ENCODE assay signal across 8 cellular contexts in the genomic region with DNA sequence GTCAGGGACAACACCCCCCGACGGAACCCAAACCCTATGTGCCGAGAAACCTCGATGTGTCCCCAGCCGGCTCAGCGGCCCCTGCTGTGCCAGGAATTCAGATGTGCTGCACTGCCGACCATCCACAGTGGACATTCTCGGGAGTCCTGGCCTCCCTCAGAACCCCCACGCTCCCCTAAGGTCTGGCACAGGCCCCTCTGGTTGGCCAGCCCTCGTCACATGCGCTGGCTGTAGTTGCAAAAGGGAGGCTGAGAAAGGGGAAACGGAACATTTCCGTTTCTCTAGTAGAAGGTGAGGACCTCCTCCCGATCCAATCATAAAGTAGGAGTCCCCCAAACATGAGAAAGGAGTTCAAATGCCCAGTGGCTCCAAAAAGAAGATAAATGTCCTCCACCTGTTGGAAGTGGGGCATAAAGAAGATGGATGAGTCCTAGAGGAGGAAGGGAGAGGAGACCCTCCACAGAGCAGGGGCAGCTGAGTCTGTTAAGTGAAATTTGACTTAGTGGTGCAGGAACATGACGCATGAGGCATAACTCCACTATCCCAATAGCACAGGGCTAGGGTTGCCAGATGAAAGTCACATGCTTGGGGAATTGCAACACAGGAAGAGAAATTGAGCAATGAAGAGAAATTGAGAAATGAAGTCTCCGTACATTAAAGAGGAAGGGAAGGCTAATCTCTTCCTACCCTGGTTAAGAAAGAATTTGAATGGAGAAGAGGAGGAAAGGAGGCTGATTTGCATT. TPM values are rescaled to one million over a fixed set of nuclear protein-coding genes. Genes with fewer than 3 reads are reported as not detected.
DNase-seq lines count a peak whose midpoint lies in the region; FAIRE-seq lines count a peak whose summit lies in the region.

No MANE protein-coding gene starts in this region.

- H3K27me3 ChIP-seq in mucosa of stomach (ENCODE audit: control insufficient read depth, insufficient read depth, low read length) = no peaks in the 10 kb centered on the region

- peaks cover 35% of the 10 kb centered on the region for H3K4me1 ChIP-seq in mucosa of stomach (ENCODE audit: control insufficient read depth, insufficient read depth, low read length)

- POLR2A ChIA-PET in activated CD4-positive, alpha-beta T cell treated with anti-CD3 and anti-CD28 coated beads, Interleukin-2, amount 10 ng/mL, durations not matched to agents 7 days and 5 days (lab: Charles Lee) = no interaction called here

- no peak overlapping the region for H3K4me3 ChIP-seq in mucosa of stomach (ENCODE audit: low read length)

- CTCF ChIA-PET in activated CD4-positive, alpha-beta T cell treated with anti-CD3 and anti-CD28 coated beads, Interleukin-2, amount 10 ng/mL, durations not matched to agents 7 days and 5 days (lab: Charles Lee) = interaction anchor here (1.5 to 2.9 kb wide), 2 partner anchors 9 to 88 kb away, joined by 3 to 9 read pairs; no protein-coding TSS in a partner anchor

- H3K36me3 Mint-ChIP-seq in activated CD4-positive, alpha-beta T cell treated with anti-CD3 and anti-CD28 coated beads, Interleukin-2, amount 10 ng/mL, durations not matched to agents 7 days and 5 days (ENCODE audit: low read depth) = no peaks in the 10 kb centered on the region

- no peak overlapping the region for H3K27ac Mint-ChIP-seq in activated CD4-positive, alpha-beta T cell treated with anti-CD3 and anti-CD28 coated beads, Interleukin-2, amount 10 ng/mL, durations not matched to agents 7 days and 5 days

- H3K9ac ChIP-seq in mucosa of stomach (ENCODE audit: low read length) = peak overlapping the region; percentile 32

- FAIRE-seq in RCC 7860 (lab: Jason Lieb, UNC) = no peak

- H3K27me3 Mint-ChIP-seq in activated CD4-positive, alpha-beta T cell treated with anti-CD3 and anti-CD28 coated beads, Interleukin-2, amount 10 ng/mL, durations not matched to agents 7 days and 5 days = peaks cover 10% of the 10 kb centered on the region

- no peaks in the 10 kb centered on the region for H3K36me3 ChIP-seq in mucosa of stomach (ENCODE audit: control insufficient read depth, insufficient read depth, low read length)

- DNase-seq in Ammon's horn (ENCODE audit: low spot score) = peak; percentile 77
- DNase-seq in NOMO-1 treated with DMSO at 0.1 percent for 48 hours (lab: John Stamatoyannopoulos, UW; ENCODE audit: unreplicated experiment) = peak; percentile 98
- peak; percentile 50 for DNase-seq in epidermal melanocyte (ENCODE audit: insufficient read length, low spot score)
- no peak for DNase-seq in stimulated activated CD4-positive, alpha-beta T cell treated with anti-CD3 and anti-CD28 coated beads, Interleukin-15, amount 100 ng/mL, for 24 hours
- no peak for DNase-seq in RCC 7860 (ENCODE audit: low spot score)
- no peak for DNase-seq in activated T-cell treated with anti-CD3 and anti-CD28 coated beads for 4 hours
- no peak for DNase-seq in activated CD4-positive, alpha-beta T cell treated with anti-CD3 and anti-CD28 coated beads, Interleukin-2, amount 10 ng/mL, durations not matched to agents 7 days and 5 days

- H3K9me3 Mint-ChIP-seq in activated CD4-positive, alpha-beta T cell treated with anti-CD3 and anti-CD28 coated beads, Interleukin-2, amount 10 ng/mL, durations not matched to agents 7 days and 5 days = no peaks in the 10 kb centered on the region

- peaks cover 14% of the 10 kb centered on the region for H3K4me1 Mint-ChIP-seq in activated CD4-positive, alpha-beta T cell treated with anti-CD3 and anti-CD28 coated beads, Interleukin-2, amount 10 ng/mL, durations not matched to agents 7 days and 5 days

- H3K9me3 ChIP-seq in mucosa of stomach (ENCODE audit: control insufficient read depth, low read length) = no peaks in the 10 kb centered on the region

- no peak overlapping the region for H3K4me3 Mint-ChIP-seq in activated CD4-positive, alpha-beta T cell treated with anti-CD3 and anti-CD28 coated beads, Interleukin-2, amount 10 ng/mL, durations not matched to agents 7 days and 5 days

RNA-seq across cellular contexts. Expression of a gene that starts 49.3 kb away (rescaled TPM):
- total RNA-seq in activated CD4-positive, alpha-beta T cell treated with anti-CD3 and anti-CD28 coated beads, Interleukin-2, amount 10 ng/mL, durations not matched to agents 7 days and 5 days = 100 to 1,000 TPM; 107 to 111 TPM

Comparison
In these comparisons a context has a peak if more than half of its experiments do, and no peak if none do; other contexts are left out.
1. DNase-seq: peak in Ammon's horn (single experiment), NOMO-1 treated with DMSO at 0.1 percent for 48 hours (single experiment) and epidermal melanocyte (single experiment); none in stimulated activated CD4-positive, alpha-beta T cell treated with anti-CD3 and anti-CD28 coated beads, Interleukin-15, amount 100 ng/mL, for 24 hours (single experiment), RCC 7860 (single experiment), activated T-cell treated with anti-CD3 and anti-CD28 coated beads for 4 hours (single experiment) and activated CD4-positive, alpha-beta T cell treated with anti-CD3 and anti-CD28 coated beads, Interleukin-2, amount 10 ng/mL, durations not matched to agents 7 days and 5 days (single experiment).